9 cellular contexts compared by ENCODE assay signal in the genomic region with DNA sequence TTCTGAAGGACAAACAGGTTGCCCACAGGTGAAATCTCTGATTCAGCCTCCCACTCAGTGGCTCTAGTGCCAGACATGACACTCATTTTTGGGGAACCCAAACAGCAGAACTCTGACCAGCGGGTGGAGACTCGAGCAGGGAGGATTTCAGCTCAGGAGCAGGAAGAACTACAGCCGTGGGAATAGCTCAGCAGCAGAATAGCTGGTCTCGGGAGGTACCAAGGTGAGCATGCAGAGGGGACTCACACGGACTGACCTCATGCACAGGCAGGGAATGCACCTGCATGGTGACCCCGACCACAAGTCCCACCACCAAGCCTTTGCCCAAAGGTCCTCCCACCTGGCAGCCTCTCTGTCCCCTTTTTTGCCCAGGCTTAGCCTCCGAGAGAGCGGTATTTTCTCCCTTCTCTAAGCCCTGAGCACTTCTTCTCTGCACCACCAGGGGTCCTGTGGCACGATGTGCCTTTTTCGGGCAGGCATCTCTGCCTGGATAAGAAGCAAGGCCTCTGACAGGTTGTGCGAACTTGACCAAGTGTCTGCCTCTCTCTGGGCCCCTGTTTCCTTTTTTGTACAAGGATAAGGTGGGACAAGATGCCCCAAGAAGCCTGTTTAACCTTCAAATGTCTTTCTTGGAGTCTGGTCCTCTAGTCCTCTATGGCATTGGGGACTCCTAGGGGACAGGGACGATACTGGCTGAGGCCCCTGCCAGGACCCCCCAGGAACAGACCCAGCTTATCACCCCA. TPM values are rescaled to one million over a fixed set of nuclear protein-coding genes. Genes with fewer than 3 reads are reported as not detected.
DNase-seq lines count a peak whose midpoint lies in the region; TF ChIP-seq lines count a peak whose summit lies in the region.
"Had no signal": no experiment of that assay in that cellular context is flagged by ENCODE, and none has a peak within 500 bp of the region (broad histone marks: within the 10 kb centered on the region; RNA-seq: fewer than 3 reads in every experiment).

No MANE protein-coding gene starts in this region.

- no peaks in the 10 kb centered on the region for H3K79me2 ChIP-seq in OCI-LY3 (ENCODE audit: low read length)
- H3K79me2 ChIP-seq in fibroblast of lung (ENCODE audit: control insufficient read depth, insufficient read depth, low read length): no peaks in the 10 kb centered on the region
- H3K79me2 ChIP-seq in trophoblast cell (ENCODE audit: control insufficient read depth, insufficient read depth, low read length, poor library complexity): no peaks in the 10 kb centered on the region

- no peak overlapping the region for H2BK120ac ChIP-seq in trophoblast cell (ENCODE audit: insufficient read depth, low read length, poor library complexity)

- H3K9ac ChIP-seq in OCI-LY3 (ENCODE audit: low read length): no peak overlapping the region
- no peak overlapping the region for H3K9ac ChIP-seq in fibroblast of lung (ENCODE audit: insufficient read depth, low read length)
- H3K9ac ChIP-seq in trophoblast cell (ENCODE audit: low read length): no peak overlapping the region

- H3K4me2 ChIP-seq in OCI-LY3 (ENCODE audit: low read length) (peak overlapping the region; percentile 41), fibroblast of lung (ENCODE audit: extremely low read depth, insufficient read depth, low read length) (no peak overlapping the region), trophoblast cell (ENCODE audit: low read length) (no peak overlapping the region)

- H2BK12ac ChIP-seq in trophoblast cell (ENCODE audit: low read length): no peak overlapping the region

- no peaks in the 10 kb centered on the region for H4K20me1 ChIP-seq in OCI-LY3 (ENCODE audit: insufficient read depth, low read length)
- H4K20me1 ChIP-seq in fibroblast of lung (ENCODE audit: control insufficient read depth, extremely low read depth, insufficient read depth, low read length): no peaks in the 10 kb centered on the region

- no peak overlapping the region for H3K14ac ChIP-seq in trophoblast cell (ENCODE audit: low read length)

- H3K9me3 ChIP-seq in OCI-LY3 (ENCODE audit: insufficient read depth, low read length) (no peaks in the 10 kb centered on the region), fibroblast of lung (ENCODE audit: control insufficient read depth, insufficient read depth, low read depth, low read length) (no peaks in the 10 kb centered on the region), trophoblast cell (ENCODE audit: insufficient read depth, low read depth, low read length) (no peaks in the 10 kb centered on the region)
- H3K9me3 ChIP-seq: HAP-1 had no signal

- H3K4me1 ChIP-seq in OCI-LY3 (ENCODE audit: low read length): peaks cover 9% of the 10 kb centered on the region; the same call in 1 of the 2 replicates
- H3K4me1 ChIP-seq in fibroblast of lung (ENCODE audit: control insufficient read depth, extremely low read depth, insufficient read depth, low read length): no peaks in the 10 kb centered on the region
- H3K4me1 ChIP-seq in trophoblast cell (ENCODE audit: control insufficient read depth in 1 of 2, insufficient read depth in 2 of 2, low read length in 2 of 2): no peaks in the 10 kb centered on the region
- H3K4me1 ChIP-seq: HAP-1 had no signal

- TF ChIP-seq CTCF in AG10803 (conservative IDR thresholded peaks at IDR 0.05; ENCODE audit: low read length): peak; percentile 90
- peak; percentile 61 for TF ChIP-seq CTCF in GM20000 (IDR thresholded peaks at IDR 0.05; ENCODE audit: extremely low read depth, missing control alignments)
- peak; percentile 58 for TF ChIP-seq CTCF in OCI-LY3 (IDR thresholded peaks at IDR 0.05; ENCODE audit: low read depth, low read length)
- TF ChIP-seq CTCF in fibroblast of lung (conservative IDR thresholded peaks at IDR 0.05 in 1 of 2, IDR thresholded peaks at IDR 0.05 in 1 of 2; ENCODE audit: low read depth in 1 of 2, low read length in 2 of 2): peak; percentile 85 to 96

- DNase-seq in AG10803 (ENCODE audit: low read depth): peak; percentile 60
- peak; percentile 70 for DNase-seq in GM20000 (ENCODE audit: low spot score)
- DNase-seq in activated T-cell treated with anti-CD3 and anti-CD28 coated beads, Interleukin-2, amount 50 U/mL, for 1 hour: peak; percentile 74
- peak; percentile 36 to 61 for DNase-seq in fibroblast of lung (ENCODE audit: low read depth in 2 of 2)
- DNase-seq in trophoblast cell: peak; percentile 42 to 84
- no peak for DNase-seq in NCI-H128 (lab: John Stamatoyannopoulos, UW; ENCODE audit: unreplicated experiment)
- no peak for DNase-seq in pons (ENCODE audit: low spot score)

- H3K4me3 ChIP-seq in AG10803 (ENCODE audit: low read length): no peak overlapping the region
- peak overlapping the region; percentile 30 for H3K4me3 ChIP-seq in OCI-LY3 (ENCODE audit: low read length)
- H3K4me3 ChIP-seq in fibroblast of lung (replicated peaks in 1 of 4; ENCODE audit: control extremely low read depth in 1 of 4, insufficient read depth in 1 of 4, low read depth in 3 of 4, low read length in 4 of 4): no peak overlapping the region
- H3K4me3 ChIP-seq in trophoblast cell (ENCODE audit: low read depth, low read length): no peak overlapping the region
- H3K4me3 ChIP-seq: HAP-1 had no signal

- no peak overlapping the region for H4K8ac ChIP-seq in trophoblast cell (ENCODE audit: low read depth, low read length)

- no CpG with 5 or more reads among the region's 12 CpGs for WGBS in trophoblast cell (ENCODE audit: extremely low coverage, insufficient coverage, insufficient read length)

- H3K18ac ChIP-seq in trophoblast cell (ENCODE audit: low read length): no peak overlapping the region

- no peak overlapping the region for H2AK5ac ChIP-seq in trophoblast cell (ENCODE audit: low read length)

- no peak overlapping the region for H3K4ac ChIP-seq in trophoblast cell (ENCODE audit: low read depth, low read length)

- no peak overlapping the region for H4K12ac ChIP-seq in trophoblast cell (ENCODE audit: low read depth, low read length)

- H3K79me1 ChIP-seq in trophoblast cell (ENCODE audit: low read length): no peaks in the 10 kb centered on the region

- H2AFZ ChIP-seq in OCI-LY3 (ENCODE audit: low read depth, low read length) (peak overlapping the region; percentile 71), fibroblast of lung (ENCODE audit: low read length) (no peak overlapping the region), trophoblast cell (ENCODE audit: insufficient read depth, low read length, poor library complexity) (no peak overlapping the region)

- H3K27me3 ChIP-seq in OCI-LY3 (ENCODE audit: low read depth, low read length): no peaks in the 10 kb centered on the region
- no peaks in the 10 kb centered on the region for H3K27me3 ChIP-seq in fibroblast of lung (ENCODE audit: control insufficient read depth, insufficient read depth, low read length)
- no peaks in the 10 kb centered on the region for H3K27me3 ChIP-seq in trophoblast cell (ENCODE audit: insufficient read depth, low read length)

- no peaks in the 10 kb centered on the region for H3K36me3 ChIP-seq in OCI-LY3 (replicated peaks; ENCODE audit: low read depth, low read length)
- H3K36me3 ChIP-seq in fibroblast of lung (ENCODE audit: control insufficient read depth, insufficient read depth, low read length): no peaks in the 10 kb centered on the region
- H3K36me3 ChIP-seq in trophoblast cell (ENCODE audit: control insufficient read depth in 1 of 2, insufficient read depth in 2 of 2, low read length in 2 of 2): no peaks in the 10 kb centered on the region
- H3K36me3 ChIP-seq: HAP-1 had no signal

- H3K23ac ChIP-seq in trophoblast cell (ENCODE audit: low read length): no peak overlapping the region

- H3K27ac ChIP-seq in OCI-LY3 (ENCODE audit: low read length) (no peak overlapping the region), fibroblast of lung (ENCODE audit: insufficient read depth, low read length) (no peak overlapping the region), trophoblast cell (ENCODE audit: low read depth, low read length) (no peak overlapping the region)

- no peak overlapping the region for H2BK5ac ChIP-seq in trophoblast cell (ENCODE audit: low read depth, low read length, poor library complexity)

- no peak overlapping the region for H4K91ac ChIP-seq in trophoblast cell (ENCODE audit: low read depth, low read length)

RNA-seq across cellular contexts. Expression of a gene that starts 8.8 kb away (rescaled TPM):
- under 0.01 TPM in 1 of 2 replicates, not detected in the other for total RNA-seq in fibroblast of lung
- polyA plus RNA-seq in fibroblast of lung: not detected in 2 replicates
- polyA plus RNA-seq in fibroblast of lung (2012): not detected in 2 replicates
- polyA minus RNA-seq in fibroblast of lung (ENCODE audit: low replicate concordance): not detected in 2 replicates
- 0.04 TPM in 1 of 2 replicates, not detected in the other for polyA plus RNA-seq in trophoblast cell (2013)

RNA-seq across cellular contexts. Expression of a gene that starts 28.2 kb away (rescaled TPM):
- 64.7 and 68.4 TPM in 2 replicates for total RNA-seq in fibroblast of lung
- polyA plus RNA-seq in fibroblast of lung: 14.9 and 43.7 TPM in 2 replicates
- 47.0 and 126 TPM in 2 replicates for polyA plus RNA-seq in fibroblast of lung (2012)
- polyA minus RNA-seq in fibroblast of lung (ENCODE audit: low replicate concordance): 5.5 and 11.9 TPM in 2 replicates
- 107 and 108 TPM in 2 replicates for polyA plus RNA-seq in trophoblast cell (2013)

RNA-seq across cellular contexts. Expression of a gene that starts 39.9 kb away (rescaled TPM):
- 5.1 and 6.9 TPM in 2 replicates for total RNA-seq in fibroblast of lung
- polyA plus RNA-seq in fibroblast of lung: 3.1 and 4.2 TPM in 2 replicates
- 12.4 and 22.9 TPM in 2 replicates for polyA plus RNA-seq in fibroblast of lung (2012)
- polyA minus RNA-seq in fibroblast of lung (ENCODE audit: low replicate concordance): 17.7 and 33.1 TPM in 2 replicates
- 37.4 and 37.5 TPM in 2 replicates for polyA plus RNA-seq in trophoblast cell (2013)

Comparison
In these comparisons a context has a peak if more than half of its experiments do, and no peak if none do; other contexts are left out.
1. DNase-seq: peak in AG10803 (single experiment), GM20000 (single experiment), activated T-cell treated with anti-CD3 and anti-CD28 coated beads, Interleukin-2, amount 50 U/mL, for 1 hour (single experiment), fibroblast of lung (2 of 2) and trophoblast cell (2 of 2); none in NCI-H128 (single experiment) and pons (single experiment).
2. Peak in every context shown above with its lines, with median percentiles within 50 percentile points of each other: CTCF ChIP-seq.